ENCODE assay signal across 8 cellular contexts in the genomic region with DNA sequence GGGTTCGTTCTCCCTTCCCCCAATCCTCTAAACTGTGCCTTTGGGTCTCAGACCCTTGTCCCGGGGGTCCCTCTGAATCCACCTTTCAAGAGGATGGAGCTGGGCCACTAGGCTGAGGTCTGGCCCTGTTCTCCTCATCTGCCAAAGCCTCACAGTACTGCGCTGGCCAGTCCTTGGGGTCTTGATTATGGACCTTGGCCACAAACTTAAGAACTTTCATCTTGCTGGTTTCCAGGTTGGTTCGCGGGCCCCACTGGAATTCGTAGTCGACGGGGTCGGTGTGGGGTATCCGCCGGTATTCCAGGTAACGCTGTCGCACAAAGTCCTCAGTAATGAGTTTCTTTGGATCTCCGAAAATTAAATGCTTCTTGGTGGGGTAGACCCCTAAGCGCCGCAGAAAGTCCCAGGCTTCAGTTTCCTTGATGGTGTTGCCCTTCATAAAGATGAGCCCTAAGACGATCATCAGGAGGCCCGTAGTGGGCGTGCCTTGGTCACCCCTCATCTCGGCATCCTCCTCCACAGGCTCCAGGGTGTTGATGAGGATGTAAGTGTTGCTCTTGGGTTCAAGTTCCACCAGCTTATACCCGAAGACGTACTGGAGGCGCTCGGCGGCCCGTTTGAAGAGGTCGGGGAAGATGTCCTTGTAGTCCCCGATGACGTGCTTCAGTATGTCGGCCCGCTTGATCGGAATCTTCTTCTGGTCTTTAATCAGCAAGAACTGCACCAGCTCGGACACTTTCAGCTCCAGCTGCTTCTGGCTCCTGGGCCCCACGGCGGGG. TPM values are rescaled to one million over a fixed set of nuclear protein-coding genes. Genes with fewer than 3 reads are reported as not detected.
DNase-seq lines count a peak whose midpoint lies in the region; ATAC-seq lines count a peak whose summit lies in the region.

No MANE protein-coding gene starts in this region.

- H3K4me3 ChIP-seq in SK-N-MC = peak overlapping the region; percentile 92
- peak overlapping the region; percentile 98 for H3K4me3 ChIP-seq in adipocyte (ENCODE audit: low read length)

- H3K36me3 ChIP-seq in SK-N-MC (ENCODE audit: insufficient read depth, low read length) = no peaks in the 10 kb centered on the region
- H3K36me3 ChIP-seq in adipocyte (ENCODE audit: control insufficient read depth, insufficient read depth, low read length, severe bottlenecking) = no peaks in the 10 kb centered on the region

- intact Hi-C loops in left ventricle myocardium superior (cut with micrococcal nuclease) = no loop called here

- ATAC-seq in GM18873 (IDR thresholded peaks at IDR 0.05; ENCODE audit: low FRiP score, unreplicated experiment) = peak; percentile 13
- ATAC-seq in HG03159 (IDR thresholded peaks at IDR 0.05; ENCODE audit: unreplicated experiment) = peak; percentile 30
- peak; percentile 43 for ATAC-seq in left ventricle myocardium superior

- H3K4me1 ChIP-seq in adipocyte (ENCODE audit: control insufficient read depth, insufficient read depth, low read length) = peaks cover 34% of the 10 kb centered on the region

- H3K9ac ChIP-seq in SK-N-MC (ENCODE audit: insufficient read length) (peak overlapping the region; percentile 86), adipocyte (ENCODE audit: low read length) (peak overlapping the region; percentile 83)

- no peak overlapping the region for H3K27ac ChIP-seq in SK-N-MC

- in situ Hi-C loops in ACHN (cut with HindIII; ENCODE audit: low pct_ligation_motif_present, low pct_unique_long_range_greater_than_20kb, low sequenced_read_pairs) = no loop called here

- no peaks in the 10 kb centered on the region for H3K27me3 ChIP-seq in adipocyte (replicated peaks; ENCODE audit: control insufficient read depth, insufficient read depth, low read length)

- no peaks in the 10 kb centered on the region for H3K9me3 ChIP-seq in SK-N-MC (ENCODE audit: low read depth, low read length)
- H3K9me3 ChIP-seq in adipocyte (ENCODE audit: control insufficient read depth, low read length) = no peaks in the 10 kb centered on the region

- DNase-seq in ACHN (peak; percentile 16), SK-N-MC (ENCODE audit: low read depth, low spot score) (no peak), adipocyte (ENCODE audit: low read depth) (peak; percentile 70), left ventricle myocardium superior (peak; percentile 41), putamen (ENCODE audit: low spot score) (peak; percentile 53), iPS-NIHi7 (ENCODE audit: extremely low spot score) (no peak)

RNA-seq across cellular contexts. Expression of a gene that starts 0.7 kb away (rescaled TPM):
- total RNA-seq in left ventricle myocardium superior = 6.8 TPM

Comparison
In these comparisons a context has a peak if more than half of its experiments do, and no peak if none do; other contexts are left out.
1. DNase-seq: peak in ACHN (single experiment), adipocyte (single experiment), left ventricle myocardium superior (single experiment) and putamen (single experiment); none in SK-N-MC (single experiment) and iPS-NIHi7 (single experiment).
2. Peak in every context shown above with its lines, with median percentiles within 50 percentile points of each other: ATAC-seq.